ENCODE assay signal across 19 cellular contexts in genomic region chr4:139575072-139575471, GRCh38.
"Had no signal": no experiment of that assay in that cellular context is flagged by ENCODE, and none has a peak within 500 bp of the region (broad histone marks: within the 10 kb centered on the region; RNA-seq: fewer than 3 reads in every experiment).

No MANE protein-coding gene starts in this region.

- H3K27me3 Mint-ChIP-seq: stimulated activated naive CD8-positive, alpha-beta T cell treated with anti-CD3 and anti-CD28 coated beads, Interleukin-15, amount 100 ng/mL, for 72 hours had no signal

- H3K9me3 Mint-ChIP-seq: mesothelial cell of epicardium; nephron progenitor cell; stimulated activated naive CD8-positive, alpha-beta T cell treated with anti-CD3 and anti-CD28 coated beads, Interleukin-15, amount 100 ng/mL, for 72 hours had no signal

- H3K9me3 ChIP-seq: neutrophil, testis, tibial nerve, upper lobe of right lung, vagina had no signal

- H3K4me3 Mint-ChIP-seq: mesothelial cell of epicardium; nephron progenitor cell; stimulated activated naive B cell treated with anti-CD40 and anti-IgM and Interleukin-4, amounts not matched to agents 10 μg/mL and 1 μg/mL and 100 μg/mL, for 72 hours; stimulated activated naive CD8-positive, alpha-beta T cell treated with anti-CD3 and anti-CD28 coated beads, Interleukin-15, amount 100 ng/mL, for 72 hours had no signal

- H3K4me3 ChIP-seq: coronary artery, hepatocyte, skin epidermis, testis, tibial nerve, upper lobe of right lung, vagina had no signal

- H3K4me1 Mint-ChIP-seq: stimulated activated naive B cell treated with anti-CD40 and anti-IgM and Interleukin-4, amounts not matched to agents 10 μg/mL and 1 μg/mL and 100 μg/mL, for 72 hours; stimulated activated naive CD8-positive, alpha-beta T cell treated with anti-CD3 and anti-CD28 coated beads, Interleukin-15, amount 100 ng/mL, for 72 hours had no signal

- H3K36me3 ChIP-seq: neutrophil, tibial nerve, upper lobe of right lung, vagina had no signal

- H3K27ac Mint-ChIP-seq: mesothelial cell of epicardium; nephron progenitor cell; stimulated activated naive B cell treated with anti-CD40 and anti-IgM and Interleukin-4, amounts not matched to agents 10 μg/mL and 1 μg/mL and 100 μg/mL, for 72 hours; stimulated activated naive CD8-positive, alpha-beta T cell treated with anti-CD3 and anti-CD28 coated beads, Interleukin-15, amount 100 ng/mL, for 72 hours had no signal

- H3K27ac ChIP-seq: coronary artery, hepatocyte, neutrophil, skin epidermis, testis, tibial nerve, upper lobe of right lung, vagina had no signal

- DNase-seq: effector CD4-positive, alpha-beta T cell; foreskin melanocyte; head of caudate nucleus; mammary epithelial cell; nephron progenitor cell; stimulated activated CD4-positive, alpha-beta T cell treated with anti-CD3 and anti-CD28 coated beads, Interleukin-2, amount 100 ng/mL, for 24 hours; stimulated activated CD4-positive, alpha-beta T cell treated with anti-CD3 and anti-CD28 coated beads, Interleukin-4, amount 100 ng/mL, for 4 hours; stimulated activated naive B cell treated with anti-CD40 and anti-IgM and Interleukin-4, amounts not matched to agents 10 μg/mL and 1 μg/mL and 100 μg/mL, for 72 hours; stimulated activated naive CD8-positive, alpha-beta T cell treated with anti-CD3 and anti-CD28 coated beads, Interleukin-15, amount 100 ng/mL, for 72 hours; testis; upper lobe of right lung had no signal

- H3K4me1 ChIP-seq: testis, tibial nerve, upper lobe of right lung, vagina had no signal

- H3K36me3 Mint-ChIP-seq: mesothelial cell of epicardium; stimulated activated naive B cell treated with anti-CD40 and anti-IgM and Interleukin-4, amounts not matched to agents 10 μg/mL and 1 μg/mL and 100 μg/mL, for 72 hours had no signal

- ATAC-seq: sciatic nerve; stimulated activated naive B cell treated with anti-CD40 and anti-IgM and Interleukin-4, amounts not matched to agents 10 μg/mL and 1 μg/mL and 100 μg/mL, for 72 hours; stimulated activated naive CD8-positive, alpha-beta T cell treated with anti-CD3 and anti-CD28 coated beads, Interleukin-15, amount 100 ng/mL, for 72 hours; upper lobe of right lung had no signal

- H3K27me3 ChIP-seq: hepatocyte, neutrophil, testis, tibial nerve, upper lobe of right lung, vagina had no signal
